Comparison of ENCODE assay signal across 8 cellular contexts in genomic region chr3:58491506-58492384, GRCh38.
A peak's percentile ranks its signal among the peaks of the same experiment; 100 is the strongest.
DNase-seq lines count a peak whose midpoint lies in the region; TF ChIP-seq lines count a peak whose summit lies in the region.

KCTD6 (plus strand) TSS chr3:58492096; CDS start chr3:58498756, 6,660 bp downstream.

- peak; percentile 79 for TF ChIP-seq CTCF in LNCAP (IDR thresholded peaks at IDR 0.05)
- TF ChIP-seq CTCF in foreskin fibroblast (IDR thresholded peaks at IDR 0.05; ENCODE audit: low read depth, low read length): peak; percentile 42

- H3K4me3 ChIP-seq in foreskin fibroblast (ENCODE audit: low read depth in 1 of 2, low read length in 2 of 2) (peak within 1 kb of the TSS; percentile 94 to 96), neuron (ENCODE audit: low read length) (peak within 1 kb of the TSS; percentile 94)

- H3K9me3 ChIP-seq in neuron (ENCODE audit: low read length): no peaks in the 10 kb centered on the region

- peak within 1 kb of the TSS; percentile 74 for H2AFZ ChIP-seq in neuron (ENCODE audit: low read depth, low read length)

- no peaks in the 10 kb centered on the region for H3K27me3 ChIP-seq in neuron (ENCODE audit: insufficient read depth, low read length)

- no peaks in the 10 kb centered on the region for H3K36me3 ChIP-seq in neuron (ENCODE audit: insufficient read depth, low read length)

- peaks cover 41% of the 10 kb centered on the region for H3K4me1 ChIP-seq in neuron (ENCODE audit: insufficient read depth, low read length)

- DNase-seq in ELF-1 (ENCODE audit: low read depth, low spot score): peak; percentile 97
- peak; percentile 83 for DNase-seq in GOT3 (lab: John Stamatoyannopoulos, UW)
- DNase-seq in SHP77 (lab: John Stamatoyannopoulos, UW): peak; percentile 88 to 92
- DNase-seq in activated effector memory CD4-positive, alpha-beta T cell treated with anti-CD3 and anti-CD28 coated beads, Interleukin-2, amount 50 U/mL, for 16 hours: peak; percentile 96
- DNase-seq in foreskin fibroblast: peak; percentile 95 to 98
- DNase-seq in stromal cell of bone marrow (ENCODE audit: low read depth): peak; percentile 85

Comparison
In these comparisons a context has a peak if more than half of its experiments do, and no peak if none do; other contexts are left out.
1. Peak in every context shown above with its lines: DNase-seq and H3K4me3 ChIP-seq.